ENCODE assay signal across 15 cellular contexts in the genomic region with DNA sequence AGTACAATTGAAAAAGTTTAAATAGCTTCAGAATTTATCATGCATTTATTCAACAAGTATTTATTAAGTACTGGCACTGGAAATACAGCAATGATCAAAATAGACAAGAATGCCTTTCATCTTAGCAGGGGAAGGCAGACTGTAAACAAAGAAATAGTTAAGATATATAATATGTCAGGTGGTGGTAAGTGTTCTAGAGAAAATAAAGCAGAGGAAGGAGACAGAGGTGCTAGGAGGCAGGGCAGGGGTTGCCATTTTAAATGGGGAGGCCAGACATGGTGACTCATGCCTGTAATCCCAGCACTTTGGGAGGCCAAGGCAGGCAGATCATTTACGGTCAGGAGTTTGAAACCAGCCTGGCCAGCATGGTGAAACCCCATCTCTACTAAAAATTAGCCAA. TPM values are rescaled to one million over a fixed set of nuclear protein-coding genes. Genes with fewer than 3 reads are reported as not detected.
A peak's percentile ranks its signal among the peaks of the same experiment; 100 is the strongest.
DNase-seq lines count a peak whose midpoint lies in the region; ATAC-seq and TF ChIP-seq lines count a peak whose summit lies in the region.
"Had no signal": no experiment of that assay in that cellular context is flagged by ENCODE, and none has a peak within 500 bp of the region (broad histone marks: within the 10 kb centered on the region; RNA-seq: fewer than 3 reads in every experiment).

No MANE protein-coding gene starts in this region.

- no peak overlapping the region for H3K27ac Mint-ChIP-seq in effector memory CD8-positive, alpha-beta T cell
- H3K27ac Mint-ChIP-seq: activated T-helper 17 cell treated with anti-CD3 and anti-CD28 coated beads, Interleukin-2, amount 50 U/mL, for 72 hours had no signal

- H3K36me3 ChIP-seq in mammary epithelial cell (ENCODE audit: insufficient read depth, low read length): no peaks in the 10 kb centered on the region
- H3K36me3 ChIP-seq in mesodermal cell (ENCODE audit: control insufficient read depth, insufficient read depth, low read length): no peaks in the 10 kb centered on the region

- CTCF ChIA-PET in mammary epithelial cell (lab: Charles Lee; ENCODE audit: low non-redundant PET): interaction anchor here (0.6 kb wide), 1 partner anchor 310 kb away, joined by 3 read pairs; no protein-coding TSS in a partner anchor

- no peaks in the 10 kb centered on the region for H3K4me1 Mint-ChIP-seq in effector memory CD8-positive, alpha-beta T cell (ENCODE audit: low read depth in 2 of 2)
- H3K4me1 Mint-ChIP-seq: activated T-helper 17 cell treated with anti-CD3 and anti-CD28 coated beads, Interleukin-2, amount 50 U/mL, for 72 hours; neural crest cell had no signal

- no peak overlapping the region for H2AFZ ChIP-seq in mammary epithelial cell (ENCODE audit: low read depth, low read length)

- no peaks in the 10 kb centered on the region for H4K20me1 ChIP-seq in mammary epithelial cell (ENCODE audit: insufficient read depth, low read length)

- no peaks in the 10 kb centered on the region for H3K79me2 ChIP-seq in mammary epithelial cell (ENCODE audit: insufficient read depth, low read length)

- H3K4me3 Mint-ChIP-seq in effector memory CD8-positive, alpha-beta T cell: no peak overlapping the region
- H3K4me3 Mint-ChIP-seq: activated T-helper 17 cell treated with anti-CD3 and anti-CD28 coated beads, Interleukin-2, amount 50 U/mL, for 72 hours; brain; neural crest cell had no signal

- H3K4me1 ChIP-seq in mammary epithelial cell (ENCODE audit: insufficient read depth, low read length) (peaks cover 6% of the 10 kb centered on the region), mesodermal cell (ENCODE audit: control insufficient read depth, insufficient read depth, low read length, poor library complexity, severe bottlenecking) (peaks cover 4% of the 10 kb centered on the region)

- H3K27me3 ChIP-seq in mammary epithelial cell (ENCODE audit: insufficient read depth, low read length): no peaks in the 10 kb centered on the region

- dilution Hi-C loops in mammary epithelial cell (cut with HindIII; ENCODE audit: low sequenced_read_pairs): no loop called here

- H3K36me3 Mint-ChIP-seq in effector memory CD8-positive, alpha-beta T cell (ENCODE audit: insufficient read depth): no peaks in the 10 kb centered on the region
- H3K36me3 Mint-ChIP-seq: brain had no signal

- intact Hi-C loops in mammary epithelial cell (cut with micrococcal nuclease): no loop called here

- in situ Hi-C loops in mammary epithelial cell (cut with MboI; ENCODE audit: low sequenced_read_pairs in 2 of 2): no loop called here

- H3K4me3 ChIP-seq in mammary epithelial cell (replicated peaks in 1 of 3; ENCODE audit: insufficient read depth in 1 of 3, low read depth in 2 of 3, low read length in 3 of 3) (no peak overlapping the region), mesodermal cell (ENCODE audit: extremely low read depth, insufficient read depth, low read length, poor library complexity, severe bottlenecking) (no peak overlapping the region)

- peak overlapping the region; percentile 15 for H3K27ac ChIP-seq in mammary epithelial cell (ENCODE audit: insufficient read depth, low read depth, low read length)
- peak overlapping the region; percentile 60 for H3K27ac ChIP-seq in mesodermal cell (ENCODE audit: low read depth, low read length, severe bottlenecking)

- H3K4me2 ChIP-seq in mammary epithelial cell (ENCODE audit: insufficient read depth, low read depth, low read length): peak overlapping the region; percentile 23

- DNase-seq in DMS53 treated with DMSO at 0.1 percent for 48 hours (lab: John Stamatoyannopoulos, UW; ENCODE audit: unreplicated experiment) (peak; percentile 15), LoVo (ENCODE audit: low spot score) (peak; percentile 47), mammary epithelial cell (no peak), HuH-7.5 (ENCODE audit: low spot score) (no peak), activated gamma-delta T cell (lab: John Stamatoyannopoulos, UW) (no peak), GM19240 (ENCODE audit: insufficient read length, low spot score) (no peak)
- no peak for DNase-seq in effector memory CD8-positive, alpha-beta T cell
- DNase-seq: activated CD4-positive, alpha-beta T cell treated with anti-CD3 and anti-CD28 coated beads, Interleukin-2, amount 50 U/mL, for 1 hour; Kasumi-1; small intestine; T-helper 2 cell had no signal

- no TSS peak for BruUV-seq in mammary epithelial cell (replicated peaks; lab: Mats Ljungman, UMichigan)

- WGBS in mammary epithelial cell (ENCODE audit: low coverage, missing lambda C conversion rate): no CpG with 5 or more reads among the region's 1 CpG
- WGBS in mesodermal cell (ENCODE audit: insufficient coverage in 2 of 2), 2 experiments: 75 to 83% methylated on average over 1 of the region's 1 CpG

- TF ChIP-seq CTCF in mammary epithelial cell (conservative IDR thresholded peaks at IDR 0.05 in 1 of 2, IDR thresholded peaks at IDR 0.05 in 1 of 2; ENCODE audit: extremely low read depth in 1 of 2, insufficient read depth in 1 of 2, low read depth in 1 of 2, low read length in 2 of 2): no peak

- H3K9me3 ChIP-seq in mammary epithelial cell (replicated peaks; ENCODE audit: insufficient read depth, low read length) (no peaks in the 10 kb centered on the region), mesodermal cell (ENCODE audit: control insufficient read depth, low read length) (peaks cover 12% of the 10 kb centered on the region)

- ATAC-seq in effector memory CD8-positive, alpha-beta T cell (replicated peaks): no peak
- ATAC-seq: activated T-helper 17 cell treated with anti-CD3 and anti-CD28 coated beads, Interleukin-2, amount 50 U/mL, for 72 hours had no signal

- H3K27me3 Mint-ChIP-seq in effector memory CD8-positive, alpha-beta T cell: peaks cover 29 to 35% of the 10 kb centered on the region in 2 donors

- no peaks in the 10 kb centered on the region for H3K9me3 Mint-ChIP-seq in effector memory CD8-positive, alpha-beta T cell
- H3K9me3 Mint-ChIP-seq: activated T-helper 17 cell treated with anti-CD3 and anti-CD28 coated beads, Interleukin-2, amount 50 U/mL, for 72 hours had no signal

- H3K9ac ChIP-seq in mammary epithelial cell (ENCODE audit: insufficient read depth, low read length): no peak overlapping the region

RNA-seq across cellular contexts. Expression of gene LIPG, which starts 13.6 kb away (rescaled TPM):
- total RNA-seq in mammary epithelial cell: 100 to 1,000 TPM in 1 of 2 donors, 10 to 100 TPM in 1; 78.8 to 153 TPM
- polyA plus RNA-seq in mammary epithelial cell: 45.5 TPM
- polyA minus RNA-seq in mammary epithelial cell: 64.0 TPM
- 219 TPM for polyA plus RNA-seq in mesodermal cell (2013, experiment 1 of 2)
- 193 TPM for polyA plus RNA-seq in mesodermal cell (2013, experiment 2 of 2)
- total RNA-seq: activated T-helper 17 cell treated with anti-CD3 and anti-CD28 coated beads, Interleukin-2, amount 50 U/mL, for 72 hours had no signal

RNA-seq across cellular contexts. Expression of gene RPL17, which starts 56.0 kb away (rescaled TPM):
- total RNA-seq in mammary epithelial cell: 1,000 to 10,000 TPM; 1,496 to 1,607 TPM
- polyA plus RNA-seq in mammary epithelial cell: 3,892 TPM
- polyA minus RNA-seq in mammary epithelial cell: 979 TPM
- polyA plus RNA-seq in mesodermal cell (2013, experiment 1 of 2): 2,750 TPM
- polyA plus RNA-seq in mesodermal cell (2013, experiment 2 of 2): 2,934 TPM

Comparison
In these comparisons a context has a peak if more than half of its experiments do, and no peak if none do; other contexts are left out.
1. DNase-seq: peak in DMS53 treated with DMSO at 0.1 percent for 48 hours (single experiment) and LoVo (single experiment); none in mammary epithelial cell (single experiment), HuH-7.5 (single experiment), activated gamma-delta T cell (single experiment), effector memory CD8-positive, alpha-beta T cell (0 of 3) and GM19240 (single experiment).